Comparison of ENCODE assay signal across 30 cellular contexts in the genomic region with DNA sequence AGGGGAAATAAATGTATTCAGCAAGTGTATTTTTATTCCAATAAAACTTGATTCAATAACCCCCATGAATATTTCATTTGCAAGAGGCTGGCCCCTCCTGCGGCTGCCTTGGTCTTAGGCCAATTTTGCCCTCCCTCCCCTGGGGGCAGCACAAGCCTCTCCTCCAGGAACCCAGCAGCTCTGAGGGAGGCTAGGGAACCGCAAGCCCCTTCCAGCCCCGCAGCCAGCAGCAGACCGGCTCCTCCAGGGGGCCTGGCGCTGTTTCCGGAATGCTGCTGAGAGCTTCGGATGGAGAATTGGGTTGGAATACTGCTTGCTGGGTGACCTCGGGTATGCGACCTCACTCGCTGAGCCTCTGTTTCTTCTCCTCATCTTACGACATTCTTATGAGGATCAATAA.
"Had no signal": no experiment of that assay in that cellular context is flagged by ENCODE, and none has a peak within 500 bp of the region (broad histone marks: within the 10 kb centered on the region; RNA-seq: fewer than 3 reads in every experiment).

No MANE protein-coding gene starts in this region.

- FAIRE-seq: colon, frontal cortex, kidney, pancreas, small intestine had no signal

- DNase-seq: activated B cell treated with CpG ODN at 0.5 μM for 24 hours; activated CD8-positive, alpha-beta memory T cell treated with anti-CD3 and anti-CD28 coated beads, Interleukin-2, amount 10 ng/mL, durations not matched to agents 7 days and 5 days; activated CD8-positive, alpha-beta T cell treated with anti-CD3 and anti-CD28 coated beads, Interleukin-2, amount 10 ng/mL, durations not matched to agents 7 days and 5 days; activated naive CD8-positive, alpha-beta T cell treated with anti-CD3 and anti-CD28 coated beads, Interleukin-2, amount 50 U/mL, for 24 hours; activated T-cell treated with anti-CD3 and anti-CD28 coated beads, Interleukin-2, amount 50 U/mL, for 48 hours; dermis blood vessel endothelial cell; effector CD8-positive, alpha-beta T cell; glutamatergic neuron; immature natural killer cell; kidney; left colon; mammary epithelial cell; naive B cell; nephron progenitor cell; nucleus accumbens; pancreas; retina; sigmoid colon; small intestine; stimulated activated CD4-positive, alpha-beta T cell treated with anti-CD3 and anti-CD28 coated beads, Interleukin-1b, Interleukin-23, amount 100 ng/mL, for 48 hours; stimulated activated CD4-positive, alpha-beta T cell treated with anti-CD3 and anti-CD28 coated beads, Interleukin-4, amount 100 ng/mL, for 4 hours; stimulated activated naive B cell treated with anti-CD40 and anti-IgM and Interleukin-4, amounts not matched to agents 10 μg/mL and 1 μg/mL and 100 μg/mL, for 72 hours; stomach; T-helper 17 cell; T1000; tibial artery; upper lobe of right lung had no signal

- ATAC-seq: activated CD8-positive, alpha-beta memory T cell treated with anti-CD3 and anti-CD28 coated beads, Interleukin-2, amount 10 ng/mL, durations not matched to agents 7 days and 5 days; activated CD8-positive, alpha-beta T cell treated with anti-CD3 and anti-CD28 coated beads, Interleukin-2, amount 10 ng/mL, durations not matched to agents 7 days and 5 days; activated naive CD8-positive, alpha-beta T cell treated with anti-CD3 and anti-CD28 coated beads, Interleukin-2, amount 50 U/mL, for 24 hours; left colon; pancreas; stimulated activated naive B cell treated with anti-CD40 and anti-IgM and Interleukin-4, amounts not matched to agents 10 μg/mL and 1 μg/mL and 100 μg/mL, for 72 hours; T-helper 17 cell; upper lobe of right lung had no signal

- H3K9me3 ChIP-seq: pancreas, prostate gland, stomach, tibial artery, upper lobe of right lung had no signal

- H3K36me3 ChIP-seq: pancreas, prostate gland, sigmoid colon, stomach, tibial artery, upper lobe of right lung had no signal

- H3K27me3 ChIP-seq: pancreas, upper lobe of right lung had no signal

- H3K4me1 ChIP-seq: pancreas, prostate gland, stomach, tibial artery, upper lobe of right lung had no signal

- H3K4me3 ChIP-seq: pancreas, prostate gland, sigmoid colon, stomach, tibial artery, upper lobe of right lung had no signal

- H3K27ac ChIP-seq: pancreas, prostate gland, sigmoid colon, stomach, tibial artery, upper lobe of right lung had no signal
